ENCODE assay signal across 11 cellular contexts in the genomic region with DNA sequence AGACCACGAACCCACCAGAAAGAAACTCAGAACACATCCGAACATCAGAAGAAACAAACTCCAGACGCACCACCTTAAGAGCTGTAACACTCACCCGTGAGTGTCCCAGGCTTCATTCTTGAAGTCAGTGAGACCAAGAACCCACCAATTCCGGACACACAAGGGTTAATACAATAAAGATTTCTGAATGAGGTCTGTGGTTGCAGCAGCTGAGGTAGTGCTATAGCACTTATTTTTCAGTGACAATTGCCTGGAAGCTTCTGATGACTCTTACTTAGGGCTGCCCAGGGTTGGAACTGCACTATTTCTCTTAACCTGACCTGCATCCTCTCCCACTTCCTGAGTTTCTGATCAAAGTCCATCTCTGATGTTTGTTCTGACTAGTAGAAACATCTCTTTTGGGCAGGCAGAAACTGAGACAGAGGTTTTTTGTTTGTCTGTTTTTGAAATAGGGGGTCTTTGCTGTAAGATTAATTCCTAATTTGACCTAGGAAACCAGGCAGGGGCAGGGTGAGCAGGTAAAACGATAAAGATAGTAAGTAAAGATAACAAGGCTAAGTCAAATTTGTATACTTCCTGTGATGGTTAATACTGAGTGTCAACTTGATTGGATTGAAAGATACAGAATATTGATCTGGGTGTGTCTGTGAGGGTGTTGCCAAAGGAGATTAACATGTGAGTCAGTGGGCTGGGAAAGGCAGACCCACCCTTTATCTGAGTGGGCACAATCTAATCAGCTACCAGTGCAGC.
A peak's percentile ranks its signal among the peaks of the same experiment; 100 is the strongest.
DNase-seq lines count a peak whose midpoint lies in the region; ATAC-seq and TF ChIP-seq lines count a peak whose summit lies in the region.
"Had no signal": no experiment of that assay in that cellular context is flagged by ENCODE, and none has a peak within 500 bp of the region (broad histone marks: within the 10 kb centered on the region; RNA-seq: fewer than 3 reads in every experiment).

No MANE protein-coding gene starts in this region.

- H3K4me1 Mint-ChIP-seq in HFFc6 (ENCODE audit: low read depth) (peaks cover 46% of the 10 kb centered on the region), T-helper 17 cell (peaks cover 24% of the 10 kb centered on the region)

- DNase-seq in DMS53 treated with DMSO at 0.1 percent for 48 hours (lab: John Stamatoyannopoulos, UW; ENCODE audit: unreplicated experiment): peak; percentile 38
- DNase-seq in HFFc6: no peak
- no peak for DNase-seq in T-helper 17 cell
- DNase-seq in NCI-H1436 (lab: John Stamatoyannopoulos, UW): no peak
- no peak for DNase-seq in DMS 273 (lab: John Stamatoyannopoulos, UW; ENCODE audit: unreplicated experiment)
- DNase-seq in NCI-H146 treated with DMSO at 0.1 percent for 48 hours (lab: John Stamatoyannopoulos, UW; ENCODE audit: unreplicated experiment): no peak
- DNase-seq: NCI-H524 had no signal

- no peaks in the 10 kb centered on the region for H3K36me3 ChIP-seq in iPS-20b (ENCODE audit: insufficient read depth, low read depth, low read length)
- H3K36me3 ChIP-seq: ascending aorta had no signal

- 0 out of 2 replicates have a peak, but pooled peaks cover 2% of the 10 kb centered on the region for H3K4me1 ChIP-seq in iPS-20b (ENCODE audit: insufficient read depth, low read length)
- H3K4me1 ChIP-seq: ascending aorta had no signal

- H3K4me3 ChIP-seq in iPS-20b (ENCODE audit: low read length): peak overlapping the region; percentile 49
- H3K4me3 ChIP-seq: ascending aorta, lung had no signal

- peak; percentile 96 for ATAC-seq in T-helper 17 cell
- no peak for ATAC-seq in HG02981 (IDR thresholded peaks at IDR 0.05; ENCODE audit: unreplicated experiment)

- H3K27me3 ChIP-seq in iPS-20b (ENCODE audit: insufficient read depth, low read length): 0 out of 2 replicates have a peak, but pooled peaks cover 4% of the 10 kb centered on the region
- H3K27me3 ChIP-seq: ascending aorta had no signal

- H3K9me3 ChIP-seq in T-helper 17 cell (ENCODE audit: control insufficient read depth, low read length, poor library complexity, severe bottlenecking): no peaks in the 10 kb centered on the region
- no peaks in the 10 kb centered on the region for H3K9me3 ChIP-seq in iPS-20b (ENCODE audit: insufficient read depth, low read depth, low read length)
- H3K9me3 ChIP-seq: ascending aorta had no signal

- H3K27ac ChIP-seq in iPS-20b (ENCODE audit: low read length): no peak overlapping the region
- H3K27ac ChIP-seq: ascending aorta had no signal

- no peaks in the 10 kb centered on the region for H3K9me3 Mint-ChIP-seq in HFFc6

- H3K36me3 Mint-ChIP-seq in HFFc6 (ENCODE audit: low read depth) (no peaks in the 10 kb centered on the region), T-helper 17 cell (ENCODE audit: low read depth) (no peaks in the 10 kb centered on the region)

- no peak overlapping the region for H3K9ac ChIP-seq in iPS-20b (ENCODE audit: low read depth, low read length)

- TF ChIP-seq CTCF in HFFc6 (IDR thresholded peaks at IDR 0.05): no peak

- H3K4me3 Mint-ChIP-seq in HFFc6: no peak overlapping the region
- H3K4me3 Mint-ChIP-seq in T-helper 17 cell: peak overlapping the region; percentile 84

- H3K27me3 Mint-ChIP-seq in HFFc6 (ENCODE audit: insufficient read depth) (no peaks in the 10 kb centered on the region; the same call in 1 of the 2 replicates), T-helper 17 cell (no peaks in the 10 kb centered on the region)

- H3K27ac Mint-ChIP-seq in HFFc6 (peak overlapping the region; percentile 43; the same call in 1 of the 2 replicates), T-helper 17 cell (peak overlapping the region; percentile 87)
